ENCODE assay signal across 12 cellular contexts in genomic region chr13:74243637-74244526, GRCh38.
DNase-seq lines count a peak whose midpoint lies in the region; ATAC-seq, FAIRE-seq and TF ChIP-seq lines count a peak whose summit lies in the region.
"Had no signal": no experiment of that assay in that cellular context is flagged by ENCODE, and none has a peak within 500 bp of the region (broad histone marks: within the 10 kb centered on the region; RNA-seq: fewer than 3 reads in every experiment).

No MANE protein-coding gene starts in this region.

- peak overlapping the region; percentile 51 to 91 (median 70) for H3K4me3 Mint-ChIP-seq in naive thymus-derived CD8-positive, alpha-beta T cell

- POLR2A ChIA-PET in naive thymus-derived CD8-positive, alpha-beta T cell (lab: Charles Lee), result interaction anchor here (0.8 to 3.7 kb wide), 7 partner anchors 10 to 110 kb away, joined by 3 to 49 read pairs (median 9); partner anchors contain the start of gene KLF12

- H3K9me3 Mint-ChIP-seq in naive thymus-derived CD8-positive, alpha-beta T cell, result peaks cover 0 to 22% (median 12%) of the 10 kb centered on the region in 9 donors

- peak; percentile 73 to 77 for ATAC-seq in naive thymus-derived CD8-positive, alpha-beta T cell
- ATAC-seq in HG03039 (IDR thresholded peaks at IDR 0.05; ENCODE audit: unreplicated experiment), result no peak
- ATAC-seq: psoas muscle had no signal

- no peak for TF ChIP-seq CTCF in bronchial epithelial cell (IDR thresholded peaks at IDR 0.05; ENCODE audit: insufficient read depth, low read length, severe bottlenecking)

- H3K27me3 ChIP-seq in bronchial epithelial cell (ENCODE audit: control insufficient read depth, insufficient read depth, low read length), result no peaks in the 10 kb centered on the region
- H3K27me3 ChIP-seq: esophagus squamous epithelium had no signal

- no peaks in the 10 kb centered on the region for H3K36me3 ChIP-seq in bronchial epithelial cell (ENCODE audit: control insufficient read depth, insufficient read depth, low read length)
- H3K36me3 ChIP-seq: esophagus squamous epithelium had no signal

- peak; percentile 93 for DNase-seq in EH (ENCODE audit: low read depth)
- peak; percentile 52 for DNase-seq in NCI-H226
- peak; percentile 92 for DNase-seq in bronchial epithelial cell (ENCODE audit: low read depth)
- DNase-seq in naive thymus-derived CD8-positive, alpha-beta T cell, result peak in 3 of 10 donors; percentile 60 to 73 (median 70)
- no peak for DNase-seq in iPS-NIHi11 (ENCODE audit: low spot score)
- no peak for DNase-seq in NOMO-1 treated with dmso at 0.1 percent for 144 hours (lab: John Stamatoyannopoulos, UW; ENCODE audit: unreplicated experiment)
- no peak for DNase-seq in amygdala (lab: John Stamatoyannopoulos, UW)
- DNase-seq: esophagus squamous epithelium, NCI-H1105, psoas muscle had no signal

- H3K36me3 Mint-ChIP-seq in naive thymus-derived CD8-positive, alpha-beta T cell, result peaks cover 10 to 15% (median 14%) of the 10 kb centered on the region in 3 donors

- no peak overlapping the region for H3K4me3 ChIP-seq in bronchial epithelial cell (ENCODE audit: low read depth, low read length)
- H3K4me3 ChIP-seq: esophagus squamous epithelium, lung, psoas muscle had no signal

- H3K27me3 Mint-ChIP-seq in naive thymus-derived CD8-positive, alpha-beta T cell, result no peaks in the 10 kb centered on the region

- FAIRE-seq in bronchial epithelial cell (lab: Jason Lieb, UNC), result no peak

- H3K27ac Mint-ChIP-seq in naive thymus-derived CD8-positive, alpha-beta T cell, result peak overlapping the region; percentile 92 to 99 (median 94)

- H3K4me1 Mint-ChIP-seq in naive thymus-derived CD8-positive, alpha-beta T cell, result peaks cover 41 to 72% (median 72%) of the 10 kb centered on the region in 4 donors

Comparison
In these comparisons a context has a peak if more than half of its experiments do, and no peak if none do; other contexts are left out.
1. DNase-seq: peak in EH (single experiment), NCI-H226 (single experiment) and bronchial epithelial cell (single experiment); none in iPS-NIHi11 (single experiment), NOMO-1 treated with dmso at 0.1 percent for 144 hours (single experiment) and amygdala (0 of 56).